1 cellular context compared by ENCODE assay signal in the genomic region with DNA sequence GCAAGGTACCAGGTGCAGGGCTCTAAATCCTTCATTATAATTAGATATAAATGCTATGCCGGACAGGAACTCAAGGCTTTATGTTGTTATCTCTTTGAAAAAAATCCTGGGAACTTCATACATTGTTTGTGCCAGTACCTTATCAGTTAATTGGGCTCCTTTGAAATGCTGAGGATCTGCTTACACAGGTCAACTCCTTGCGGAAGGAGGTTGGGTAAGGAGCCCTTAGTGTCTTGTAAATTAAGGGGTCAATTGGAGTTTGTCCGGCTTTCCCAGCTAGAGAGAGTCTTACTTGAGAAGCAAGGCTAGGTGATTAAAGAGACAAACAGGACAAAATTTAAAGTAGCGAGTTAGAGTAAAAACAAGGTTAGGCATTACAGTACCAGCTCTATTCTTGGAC. TPM values are rescaled to one million over a fixed set of nuclear protein-coding genes. Genes with fewer than 3 reads are reported as not detected.
"Had no signal": no experiment of that assay in that cellular context is flagged by ENCODE, and none has a peak within 500 bp of the region (broad histone marks: within the 10 kb centered on the region; RNA-seq: fewer than 3 reads in every experiment).

No MANE protein-coding gene starts in this region.

RNA-seq across cellular contexts. Expression of a gene that starts 14.1 kb away (rescaled TPM):
- total RNA-seq: Right ventricle myocardium superior had no signal
